1 cellular context compared by ENCODE assay signal in genomic region chr19:36707134-36707533, GRCh38.
TF ChIP-seq lines count a peak whose summit lies in the region.

No MANE protein-coding gene starts in this region.

TF ChIP-seq in A549, 52 proteins besides CTCF, POLR2A, EP300 and RAD21:
- TF ChIP-seq REST (IDR thresholded peaks at IDR 0.05) (no peak), JUNB (IDR thresholded peaks at IDR 0.05) (no peak), POLR2AphosphoS2 (conservative IDR thresholded peaks at IDR 0.05; ENCODE audit: low read length) (no peak), ZNF302 (CRISPR knock-in tag; IDR thresholded peaks at IDR 0.05) (no peak), EHF (CRISPR knock-in tag; IDR thresholded peaks at IDR 0.05) (no peak), JUN (IDR thresholded peaks at IDR 0.05) (no peak), TP53 (CRISPR knock-in tag; IDR thresholded peaks at IDR 0.05) (no peak), HOXB13 (CRISPR knock-in tag; IDR thresholded peaks at IDR 0.05; ENCODE audit: low read depth) (no peak), RARB (CRISPR knock-in tag; IDR thresholded peaks at IDR 0.05) (no peak), RNF2 (IDR thresholded peaks at IDR 0.05; ENCODE audit: borderline replicate concordance, low read depth) (no peak), TFCP2L1 (CRISPR knock-in tag; IDR thresholded peaks at IDR 0.05) (no peak), EHMT2 (IDR thresholded peaks at IDR 0.05; ENCODE audit: low read depth) (no peak), ZSCAN20 (CRISPR knock-in tag; IDR thresholded peaks at IDR 0.05) (no peak), MAX (IDR thresholded peaks at IDR 0.05) (no peak), NFE2L2 (conservative IDR thresholded peaks at IDR 0.05; ENCODE audit: low read length) (no peak), RFX5 (IDR thresholded peaks at IDR 0.05) (no peak), MAZ (IDR thresholded peaks at IDR 0.05; ENCODE audit: borderline replicate concordance, low read depth, low read length) (no peak)
